8 cellular contexts compared by ENCODE assay signal in the genomic region with DNA sequence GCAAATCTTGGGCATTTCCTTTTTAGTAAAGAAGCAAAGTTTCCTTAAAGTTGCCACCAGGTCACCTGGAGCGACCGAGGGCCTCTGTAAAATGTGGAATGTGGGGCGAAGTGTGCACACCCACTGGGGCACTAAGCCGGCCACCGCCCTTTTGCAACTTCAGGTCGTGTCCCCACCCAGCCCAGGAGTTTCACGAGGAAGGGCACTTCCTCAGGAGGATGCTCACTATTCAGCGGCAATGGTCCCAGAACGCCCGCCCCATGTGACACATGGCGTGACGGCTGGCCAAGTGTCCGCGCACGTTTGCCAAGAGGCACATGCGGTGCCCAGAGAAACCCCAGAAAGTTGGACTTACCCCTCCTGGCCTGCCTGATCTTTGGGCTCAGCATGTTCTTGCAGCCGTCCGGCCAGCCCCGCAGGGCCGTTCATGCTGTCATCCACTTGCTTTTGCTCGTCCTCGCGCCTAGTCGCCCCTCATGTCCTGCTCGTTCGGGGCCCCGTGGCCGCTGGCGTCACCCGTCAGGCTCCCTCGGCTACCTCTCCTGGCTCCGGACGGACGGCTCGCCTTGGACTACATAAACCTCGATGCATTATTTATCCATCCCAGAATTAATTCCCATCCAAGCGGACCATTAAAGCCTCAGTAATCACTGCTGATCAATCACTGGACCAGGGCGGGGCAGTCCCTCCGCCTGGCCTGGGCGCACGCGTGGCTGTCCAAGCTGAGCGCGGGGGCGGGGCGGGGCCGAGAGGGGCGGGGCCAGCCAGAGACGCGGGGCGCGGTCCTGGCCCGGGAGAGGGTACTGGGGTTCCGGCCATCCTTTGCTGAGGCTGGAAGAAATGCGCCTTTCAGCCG. TPM values are rescaled to one million over a fixed set of nuclear protein-coding genes. Genes with fewer than 3 reads are reported as not detected.
DNase-seq lines count a peak whose midpoint lies in the region; ATAC-seq and TF ChIP-seq lines count a peak whose summit lies in the region.

Gene ARHGAP22, minus strand, starts transcription at position 666 of the 856 bp plus-strand sequence. Its CDS starts 277 bp downstream, at position 389.

- H3K27me3 ChIP-seq in BLaER1 treated with 17β-estradiol and CSF1 and Interleukin-3, amounts not matched to agents 10 nM and 100 nM = peaks cover 0 to 17% (median 0%) of the 10 kb centered on the region in 11 experiments; a peak in 8 of 22 replicates
- peaks cover 29% of the 10 kb centered on the region for H3K27me3 ChIP-seq in GM23338 (ENCODE audit: insufficient read depth)

- H4K20me1 ChIP-seq in BLaER1 treated with 17β-estradiol and CSF1 and Interleukin-3, amounts not matched to agents 10 nM and 100 nM = no peaks in the 10 kb centered on the region
- no peaks in the 10 kb centered on the region for H4K20me1 ChIP-seq in GM23338 (replicated peaks; ENCODE audit: insufficient read depth)

- H3K9me2 ChIP-seq in GM23338 (ENCODE audit: insufficient read depth) = no peaks in the 10 kb centered on the region

- H3K36me3 Mint-ChIP-seq in GM23338 (ENCODE audit: low read depth) = no peaks in the 10 kb centered on the region
- no peaks in the 10 kb centered on the region for H3K36me3 Mint-ChIP-seq in WTC11
- peaks cover 5% of the 10 kb centered on the region for H3K36me3 Mint-ChIP-seq in glutamatergic neuron (ENCODE audit: unreplicated experiment)

- H3K4me1 Mint-ChIP-seq in GM23338 = peaks cover 20% of the 10 kb centered on the region
- peaks cover 25% of the 10 kb centered on the region for H3K4me1 Mint-ChIP-seq in WTC11
- peaks cover 16% of the 10 kb centered on the region for H3K4me1 Mint-ChIP-seq in glutamatergic neuron (ENCODE audit: low read depth, unreplicated experiment)

- peak within 1 kb of the TSS; percentile 29 to 93 (median 91) for H3K27ac ChIP-seq in BLaER1 treated with 17β-estradiol and CSF1 and Interleukin-3, amounts not matched to agents 10 nM and 100 nM
- H3K27ac ChIP-seq in GM23338 (ENCODE audit: low read depth) = no peak within 1 kb of the TSS

- H2AFZ ChIP-seq in GM23338 = peak within 1 kb of the TSS; percentile 97

- ATAC-seq in GM23338 (peak; percentile 83), WTC11 (peak; percentile 71), omental fat pad (ENCODE audit: low FRiP score) (peak; percentile 82), HG03565 (IDR thresholded peaks at IDR 0.05; ENCODE audit: unreplicated experiment) (no peak), HG03039 (IDR thresholded peaks at IDR 0.05; ENCODE audit: unreplicated experiment) (no peak)

- TF ChIP-seq CTCF in GM23338 (conservative IDR thresholded peaks at IDR 0.05; ENCODE audit: low read depth in 2 of 2) = no peak
- no peak for TF ChIP-seq CTCF in WTC11 (IDR thresholded peaks at IDR 0.05)
- TF ChIP-seq CTCF in glutamatergic neuron (IDR thresholded peaks at IDR 0.05; ENCODE audit: partially characterized antibody, unreplicated experiment) = no peak
- no peak for TF ChIP-seq CTCF in omental fat pad (IDR thresholded peaks at IDR 0.05)

- DNase-seq in GM23338 (ENCODE audit: low spot score) = peak; percentile 69
- peak; percentile 58 for DNase-seq in WTC11 (ENCODE audit: low spot score)
- peak; percentile 56 for DNase-seq in glutamatergic neuron
- DNase-seq in omental fat pad (ENCODE audit: low spot score) = peak; percentile 37
- no peak for DNase-seq in NCI-H1105 treated with DMSO at 0.1 percent for 48 hours (lab: John Stamatoyannopoulos, UW)

- peak within 1 kb of the TSS in 3 of 10 experiments; percentile 10 to 37 (median 36); a peak in 2 of 20 replicates for H3K4me3 ChIP-seq in BLaER1 treated with 17β-estradiol and CSF1 and Interleukin-3, amounts not matched to agents 10 nM and 100 nM
- H3K4me3 ChIP-seq in GM23338 = peak within 1 kb of the TSS; percentile 63

- H3K4me3 Mint-ChIP-seq in GM23338 (peak within 1 kb of the TSS; percentile 70), WTC11 (peak within 1 kb of the TSS; percentile 66), glutamatergic neuron (ENCODE audit: unreplicated experiment) (peak within 1 kb of the TSS; percentile 74)

- H3K9me3 ChIP-seq in BLaER1 treated with 17β-estradiol and CSF1 and Interleukin-3, amounts not matched to agents 10 nM and 100 nM (replicated peaks in 1 of 11) = no peaks in the 10 kb centered on the region

- H3K4me2 ChIP-seq in BLaER1 treated with 17β-estradiol and CSF1 and Interleukin-3, amounts not matched to agents 10 nM and 100 nM = peak within 1 kb of the TSS in 10 of 11 experiments; percentile 70 to 96 (median 90); a peak in 20 of 22 replicates
- H3K4me2 ChIP-seq in GM23338 = peak within 1 kb of the TSS; percentile 89

- H3K27me3 Mint-ChIP-seq in GM23338 (ENCODE audit: insufficient read depth, low read depth, poor library complexity) (peaks cover 26% of the 10 kb centered on the region), WTC11 (ENCODE audit: low read depth) (peaks cover 34% of the 10 kb centered on the region), glutamatergic neuron (ENCODE audit: unreplicated experiment) (peaks cover 13% of the 10 kb centered on the region)

- H3K4me1 ChIP-seq in BLaER1 treated with 17β-estradiol and CSF1 and Interleukin-3, amounts not matched to agents 10 nM and 100 nM = peaks cover 21 to 86% (median 70%) of the 10 kb centered on the region in 10 experiments
- H3K4me1 ChIP-seq in GM23338 (ENCODE audit: insufficient read depth) = peaks cover 23% of the 10 kb centered on the region; the same call in 1 of the 2 replicates

- H3F3A ChIP-seq in GM23338 (replicated peaks; ENCODE audit: low read depth) = no peaks in the 10 kb centered on the region

- H3K27ac Mint-ChIP-seq in GM23338 = no peak within 1 kb of the TSS
- H3K27ac Mint-ChIP-seq in WTC11 = no peak within 1 kb of the TSS
- no peak within 1 kb of the TSS for H3K27ac Mint-ChIP-seq in glutamatergic neuron (ENCODE audit: unreplicated experiment)

- peak within 1 kb of the TSS in 10 of 11 experiments; percentile 1 to 82 (median 76); a peak in 11 of 22 replicates for H3K9ac ChIP-seq in BLaER1 treated with 17β-estradiol and CSF1 and Interleukin-3, amounts not matched to agents 10 nM and 100 nM

- no peaks in the 10 kb centered on the region for H3K36me3 ChIP-seq in BLaER1 treated with 17β-estradiol and CSF1 and Interleukin-3, amounts not matched to agents 10 nM and 100 nM
- H3K36me3 ChIP-seq in GM23338 (ENCODE audit: insufficient read depth) = no peaks in the 10 kb centered on the region

- CTCF ChIA-PET in WTC11 (lab: Charles Lee) = interaction anchor here (0.6 to 4.8 kb wide), 12 partner anchors 9 to 160 kb away, joined by 3 to 102 read pairs (median 4); no protein-coding TSS in a partner anchor

- POLR2A ChIA-PET in WTC11 (lab: Charles Lee) = no interaction called here

- H3K9me3 Mint-ChIP-seq in GM23338 (no peaks in the 10 kb centered on the region), WTC11 (no peaks in the 10 kb centered on the region), glutamatergic neuron (ENCODE audit: unreplicated experiment) (peaks cover 10% of the 10 kb centered on the region)

- H3K79me2 ChIP-seq in GM23338 (replicated peaks; ENCODE audit: insufficient read depth) = no peaks in the 10 kb centered on the region; the same call in 1 of the 2 replicates

TF ChIP-seq in GM23338, 12 proteins besides CTCF, POLR2A, EP300 and RAD21:
- TF ChIP-seq EZH2 (IDR thresholded peaks at IDR 0.05; ENCODE audit: low read depth, unreplicated experiment) = no peak
- TF ChIP-seq JUNB (IDR thresholded peaks at IDR 0.05; ENCODE audit: unreplicated experiment) = no peak

TF ChIP-seq in WTC11, 78 proteins besides CTCF, POLR2A, EP300 and RAD21:
- TF ChIP-seq MAX (CRISPR knock-in tag; IDR thresholded peaks at IDR 0.05) (peak; percentile 80), STAT6 (CRISPR knock-in tag; conservative IDR thresholded peaks at IDR 0.05; ENCODE audit: low read depth) (no peak)

RNA-seq across cellular contexts. Expression of gene ARHGAP22, which starts in this region (rescaled TPM):
- 10.7 and 11.3 TPM in 2 replicates for total RNA-seq in GM23338 (2014; rRNA removed; shearing (Covaris generic))
- polyA plus RNA-seq in GM23338 (2016; fragmentation: Nextera tagmentation; extraction: Ambion mirVana) = 4.8 and 5.5 TPM in 2 replicates
- total RNA-seq in WTC11 (2021) (8.2 to 8.6 TPM (median 8.3 TPM) in 3 replicates), glutamatergic neuron (ENCODE audit: unreplicated experiment) (10.0 TPM), omental fat pad (10 to 100 TPM in 2 of 4 donors, 1 to 10 TPM in 2; 3.2 to 24.0 (median 9.9) TPM)

Comparison
In these comparisons a context has a peak if more than half of its experiments do, and no peak if none do; other contexts are left out.
1. ATAC-seq: peak in GM23338 (single experiment), WTC11 (single experiment) and omental fat pad (single experiment); none in HG03565 (single experiment) and HG03039 (single experiment).
2. Peak in every context shown above with its lines, with median percentiles within 50 percentile points of each other: H3K4me3 Mint-ChIP-seq.